13 cellular contexts compared by ENCODE assay signal in genomic region chr9:122642226-122642625, GRCh38. TPM values are rescaled to one million over a fixed set of nuclear protein-coding genes. Genes with fewer than 3 reads are reported as not detected.
DNase-seq lines count a peak whose midpoint lies in the region; ATAC-seq lines count a peak whose summit lies in the region.
"Had no signal": no experiment of that assay in that cellular context is flagged by ENCODE, and none has a peak within 500 bp of the region (broad histone marks: within the 10 kb centered on the region; RNA-seq: fewer than 3 reads in every experiment).

No MANE protein-coding gene starts in this region.

- DNase-seq in GM23248 (peak; percentile 28), OCI-M1 (lab: John Stamatoyannopoulos, UW) (peak; percentile 7), iPS-NIHi11 (ENCODE audit: low spot score) (peak; percentile 23), NCI-H2081 treated with DMSO at 0.1 percent for 48 hours (lab: John Stamatoyannopoulos, UW) (no peak), Karpas-422 (no peak)
- DNase-seq: activated T-cell treated with anti-CD3 and anti-CD28 coated beads, Interleukin-2, amount 50 U/mL, for 24 hours; CD4-positive, alpha-beta memory T cell; effector CD8-positive, alpha-beta T cell; left cardiac atrium; NCI-H1694; sigmoid colon had no signal

- no peak overlapping the region for H3K4me2 ChIP-seq in GM23248 (ENCODE audit: unreplicated experiment)
- no peak overlapping the region for H3K4me2 ChIP-seq in Karpas-422 (ENCODE audit: low read depth, low read length, poor library complexity, severe bottlenecking)

- no peaks in the 10 kb centered on the region for H3F3A ChIP-seq in GM23248 (ENCODE audit: insufficient read depth)

- no peaks in the 10 kb centered on the region for H3K27me3 ChIP-seq in GM23248 (replicated peaks; ENCODE audit: insufficient read depth)
- H3K27me3 ChIP-seq in Karpas-422 (ENCODE audit: low read length): 0 out of 2 replicates have a peak, but pooled peaks cover 2% of the 10 kb centered on the region
- H3K27me3 ChIP-seq: sigmoid colon had no signal

- H3K79me2 ChIP-seq in GM23248 (ENCODE audit: insufficient read depth) (no peaks in the 10 kb centered on the region), Karpas-422 (ENCODE audit: low read length) (no peaks in the 10 kb centered on the region)

- ATAC-seq in GM19035 (IDR thresholded peaks at IDR 0.05; ENCODE audit: unreplicated experiment): no peak
- ATAC-seq: left cardiac atrium had no signal

- no peaks in the 10 kb centered on the region for H4K20me1 ChIP-seq in GM23248 (ENCODE audit: insufficient read depth)
- no peaks in the 10 kb centered on the region for H4K20me1 ChIP-seq in Karpas-422 (ENCODE audit: insufficient read depth, low read depth, low read length)

- H3K36me3 ChIP-seq in GM23248 (ENCODE audit: low read depth): no peaks in the 10 kb centered on the region
- no peaks in the 10 kb centered on the region for H3K36me3 ChIP-seq in Karpas-422 (ENCODE audit: insufficient read depth, low read length)
- H3K36me3 ChIP-seq: sigmoid colon had no signal

- no peaks in the 10 kb centered on the region for H3K9me3 ChIP-seq in GM23248 (ENCODE audit: low read depth)
- peaks cover 10% of the 10 kb centered on the region for H3K9me3 ChIP-seq in Karpas-422 (ENCODE audit: low read length)

- H3K9me2 ChIP-seq in GM23248 (ENCODE audit: insufficient read depth): no peaks in the 10 kb centered on the region; the same call in 1 of the 2 replicates
- no peaks in the 10 kb centered on the region for H3K9me2 ChIP-seq in Karpas-422 (replicated peaks; ENCODE audit: insufficient read depth, low read length)

- in situ Hi-C loops in GM23248 (cut with MboI): no loop called here

- H3K27ac ChIP-seq in GM23248 (no peak overlapping the region), Karpas-422 (ENCODE audit: low read length) (no peak overlapping the region)
- H3K27ac ChIP-seq: sigmoid colon had no signal

- H2AFZ ChIP-seq in GM23248: no peak overlapping the region
- no peak overlapping the region for H2AFZ ChIP-seq in Karpas-422 (ENCODE audit: low read length)

- no peaks in the 10 kb centered on the region for H3K4me1 ChIP-seq in GM23248 (ENCODE audit: insufficient read depth)
- no peaks in the 10 kb centered on the region for H3K4me1 ChIP-seq in Karpas-422 (ENCODE audit: low read length)
- H3K4me1 ChIP-seq: sigmoid colon had no signal

- WGBS in GM23248 (ENCODE audit: low coverage in 1 of 2, low lambda C conversion rate in 2 of 2, missing lambda C conversion rate in 2 of 2), 2 experiments: 15 to 19% methylated on average over 2 of the region's 2 CpGs

- H3K4me3 ChIP-seq in GM23248 (no peak overlapping the region), Karpas-422 (ENCODE audit: low read length) (no peak overlapping the region)
- H3K4me3 ChIP-seq: sigmoid colon had no signal

- H3K9ac ChIP-seq in GM23248: no peak overlapping the region
- H3K9ac ChIP-seq in Karpas-422 (ENCODE audit: low read length): no peak overlapping the region

RNA-seq across cellular contexts. Expression of gene OR1B1, which starts 15.2 kb away (rescaled TPM):
- total RNA-seq in GM23248 (2014; rRNA removed; shearing (Covaris generic)): not detected in 2 replicates
- not detected in 2 replicates for polyA plus RNA-seq in GM23248 (2016; fragmentation: Nextera tagmentation; extraction: Ambion mirVana)
- total RNA-seq in Karpas-422 (2014; rRNA removed; shearing (Covaris generic); ENCODE audit: low replicate concordance): not detected in 2 replicates
- total RNA-seq: astrocyte; CD4-positive, alpha-beta memory T cell; left cardiac atrium; sigmoid colon had no signal
- polyA plus RNA-seq: CD4-positive, alpha-beta memory T cell; sigmoid colon had no signal

RNA-seq across cellular contexts. Expression of gene OR1L1, which starts 19.3 kb away (rescaled TPM):
- total RNA-seq in GM23248 (2014; rRNA removed; shearing (Covaris generic)): not detected in 2 replicates
- not detected in 2 replicates for polyA plus RNA-seq in GM23248 (2016; fragmentation: Nextera tagmentation; extraction: Ambion mirVana)
- not detected in 2 replicates for total RNA-seq in Karpas-422 (2014; rRNA removed; shearing (Covaris generic); ENCODE audit: low replicate concordance)
- total RNA-seq: astrocyte; CD4-positive, alpha-beta memory T cell; left cardiac atrium; sigmoid colon had no signal
- polyA plus RNA-seq: CD4-positive, alpha-beta memory T cell; sigmoid colon had no signal

RNA-seq across cellular contexts. Expression of gene OR1Q1, which starts 27.7 kb away (rescaled TPM):
- not detected in 2 replicates for total RNA-seq in GM23248 (2014; rRNA removed; shearing (Covaris generic))
- 0.26 TPM in 1 of 2 replicates, not detected in the other for polyA plus RNA-seq in GM23248 (2016; fragmentation: Nextera tagmentation; extraction: Ambion mirVana)
- not detected in 2 replicates for total RNA-seq in Karpas-422 (2014; rRNA removed; shearing (Covaris generic); ENCODE audit: low replicate concordance)
- total RNA-seq: astrocyte; CD4-positive, alpha-beta memory T cell; left cardiac atrium; sigmoid colon had no signal
- polyA plus RNA-seq: CD4-positive, alpha-beta memory T cell; sigmoid colon had no signal

RNA-seq across cellular contexts. Expression of gene OR1L3, which starts 32.7 kb away (rescaled TPM):
- total RNA-seq in GM23248 (2014; rRNA removed; shearing (Covaris generic)): not detected in 2 replicates
- not detected in 2 replicates for polyA plus RNA-seq in GM23248 (2016; fragmentation: Nextera tagmentation; extraction: Ambion mirVana)
- not detected in 2 replicates for total RNA-seq in Karpas-422 (2014; rRNA removed; shearing (Covaris generic); ENCODE audit: low replicate concordance)
- total RNA-seq: astrocyte; CD4-positive, alpha-beta memory T cell; left cardiac atrium; sigmoid colon had no signal
- polyA plus RNA-seq: CD4-positive, alpha-beta memory T cell; sigmoid colon had no signal

RNA-seq across cellular contexts. Expression of gene OR1L8, which starts 59.0 kb away (rescaled TPM):
- total RNA-seq in GM23248 (2014; rRNA removed; shearing (Covaris generic)): 0.22 TPM in 1 of 2 replicates, not detected in the other
- polyA plus RNA-seq in GM23248 (2016; fragmentation: Nextera tagmentation; extraction: Ambion mirVana): not detected in 2 replicates
- 0.40 TPM in 1 of 2 replicates, not detected in the other for total RNA-seq in Karpas-422 (2014; rRNA removed; shearing (Covaris generic); ENCODE audit: low replicate concordance)
- total RNA-seq: astrocyte; CD4-positive, alpha-beta memory T cell had no signal
- polyA plus RNA-seq: CD4-positive, alpha-beta memory T cell; sigmoid colon had no signal

Comparison
In these comparisons a context has a peak if more than half of its experiments do, and no peak if none do; other contexts are left out.
1. DNase-seq: peak in GM23248 (single experiment), OCI-M1 (single experiment) and iPS-NIHi11 (single experiment); none in NCI-H2081 treated with DMSO at 0.1 percent for 48 hours (single experiment) and Karpas-422 (single experiment).